8 cellular contexts compared by ENCODE assay signal in genomic region chr15:96331942-96332853, GRCh38. TPM values are rescaled to one million over a fixed set of nuclear protein-coding genes. Genes with fewer than 3 reads are reported as not detected.
DNase-seq lines count a peak whose midpoint lies in the region; ATAC-seq and TF ChIP-seq lines count a peak whose summit lies in the region.

No MANE protein-coding gene starts in this region.

- intact Hi-C loops in adrenal gland (cut with DNase I), result no loop called here

- H3K27me3 ChIP-seq in adrenal gland (no peaks in the 10 kb centered on the region), stomach smooth muscle (ENCODE audit: control insufficient read depth in 1 of 2, insufficient read depth in 2 of 2, low read length in 2 of 2) (no peaks in the 10 kb centered on the region)

- H3K36me3 ChIP-seq in adrenal gland (replicated peaks in 1 of 2) (peaks cover 0 to 32% of the 10 kb centered on the region in 2 donors), stomach smooth muscle (ENCODE audit: control insufficient read depth in 2 of 2, insufficient read depth in 2 of 2, low read length in 2 of 2) (peaks cover 29 to 43% of the 10 kb centered on the region in 2 donors)

- peak in 1 of 2 donors; percentile 76 for TF ChIP-seq POLR2A in adrenal gland (IDR thresholded peaks at IDR 0.05)

- H3K4me1 ChIP-seq in adrenal gland (replicated peaks in 1 of 2) (peaks cover 5 to 15% of the 10 kb centered on the region in 2 donors), stomach smooth muscle (ENCODE audit: control insufficient read depth, insufficient read depth, low read length) (peaks cover 8% of the 10 kb centered on the region)

- ATAC-seq in HG03342 (IDR thresholded peaks at IDR 0.05; ENCODE audit: unreplicated experiment) (no peak), GM19035 (IDR thresholded peaks at IDR 0.05; ENCODE audit: unreplicated experiment) (no peak)

- H3K9ac ChIP-seq in stomach smooth muscle (ENCODE audit: low read length in 2 of 2), result peak overlapping the region; percentile 90 to 93

- H3K4me3 ChIP-seq in adrenal gland, result peak overlapping the region in 3 of 4 donors; percentile 82 to 91 (median 88)
- peak overlapping the region; percentile 94 to 100 for H3K4me3 ChIP-seq in stomach smooth muscle (ENCODE audit: low read length in 2 of 2)

- peak; percentile 45 for DNase-seq in HuH-7 (ENCODE audit: low spot score)
- DNase-seq in adrenal gland, result peak; percentile 44 to 85 (median 73)
- DNase-seq in iris pigment epithelial cell (ENCODE audit: low read depth), result peak; percentile 58
- no peak for DNase-seq in nucleus accumbens (lab: John Stamatoyannopoulos, UW)

- TF ChIP-seq CTCF in C4-2B (conservative IDR thresholded peaks at IDR 0.05), result no peak
- TF ChIP-seq CTCF in adrenal gland (IDR thresholded peaks at IDR 0.05), result no peak

- H3K9me3 ChIP-seq in adrenal gland (replicated peaks in 1 of 3) (no peaks in the 10 kb centered on the region), stomach smooth muscle (ENCODE audit: control insufficient read depth in 2 of 2, low read length in 2 of 2) (no peaks in the 10 kb centered on the region)

- 1 to 3% (median 2%) methylated on average over 30 to 75 of the region's 75 CpGs for WGBS in adrenal gland, 4 donors

- H3K27ac ChIP-seq in C4-2B (peak overlapping the region; percentile 99), adrenal gland (peak overlapping the region; percentile 78 to 95 (median 94)), stomach smooth muscle (ENCODE audit: low read length) (peak overlapping the region; percentile 93)

RNA-seq across cellular contexts. Expression of gene NR2F2, which starts 1.7 kb away (rescaled TPM):
- 100 to 1,000 TPM in 2 of 8 donors, 10 to 100 TPM in 6; 22.3 to 113 (median 54.8) TPM for total RNA-seq in adrenal gland
- polyA plus RNA-seq in adrenal gland, result 10 to 100 TPM; 27.3 to 67.9 (median 37.3) TPM

Comparison
In these comparisons a context has a peak if more than half of its experiments do, and no peak if none do; other contexts are left out.
1. DNase-seq: peak in HuH-7 (single experiment), adrenal gland (7 of 7) and iris pigment epithelial cell (single experiment); none in nucleus accumbens (0 of 56).
2. Peak in every context shown above with its lines, with median percentiles within 50 percentile points of each other: H3K27ac ChIP-seq.